ENCODE assay signal across 25 cellular contexts in the genomic region with DNA sequence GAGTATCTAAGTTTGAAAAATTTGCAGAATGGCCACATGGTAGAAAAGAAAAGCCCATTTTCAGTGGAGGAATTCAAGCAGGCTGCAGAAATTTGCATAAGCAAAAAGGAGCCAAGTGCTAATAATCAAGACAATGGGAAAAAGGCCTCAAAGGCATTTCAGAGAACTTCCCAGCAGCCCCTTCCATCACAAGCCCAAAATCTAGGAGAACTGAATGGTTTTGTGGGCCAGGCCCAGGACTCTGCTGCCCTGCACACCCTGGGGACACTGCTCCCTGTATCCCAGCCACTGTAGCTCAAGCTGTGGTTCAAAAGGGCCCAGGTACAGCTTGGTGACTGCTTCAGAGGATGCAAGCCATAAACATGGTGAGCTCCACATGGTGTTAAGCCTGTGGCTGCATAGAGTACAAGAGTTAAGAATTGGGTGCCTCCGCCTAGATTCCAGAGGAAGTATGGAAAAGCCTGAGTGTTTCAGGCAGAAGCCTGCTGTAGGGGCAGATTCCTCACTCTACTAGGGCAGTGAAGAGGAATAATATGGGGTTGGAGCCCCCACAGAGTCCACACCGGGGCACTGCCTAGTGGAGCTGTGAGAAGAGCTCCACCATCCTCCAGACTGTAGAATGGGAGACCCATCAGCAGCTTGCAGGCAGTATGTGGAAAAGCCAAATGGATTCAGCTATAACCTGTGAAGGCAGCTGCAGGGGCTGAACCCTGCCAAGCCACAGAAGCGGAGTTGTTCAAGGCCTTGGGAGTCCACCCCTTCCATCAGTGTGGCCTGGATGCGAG.
"Had no signal": no experiment of that assay in that cellular context is flagged by ENCODE, and none has a peak within 500 bp of the region (broad histone marks: within the 10 kb centered on the region; RNA-seq: fewer than 3 reads in every experiment).

No MANE protein-coding gene starts in this region.

- H3K27ac Mint-ChIP-seq: activated naive CD8-positive, alpha-beta T cell; natural killer cell treated with Interleukin-12 subunit alpha and Interleukin-12 subunit beta and Interleukin-15 and Interleukin-18, amount 100 ng/mL, for 72 hours; stimulated activated effector memory CD8-positive, alpha-beta T cell treated with anti-CD3 and anti-CD28 coated beads, Interleukin-12 subunit alpha, Interleukin-12 subunit beta, amount 100 ng/mL, for 72 hours; stimulated activated naive CD8-positive, alpha-beta T cell treated with anti-CD3 and anti-CD28 coated beads, Interleukin-15, Interleukin-2, amounts not matched to agents 100 ng/mL and 50 ng/mL, for 24 hours; type B pancreatic cell had no signal

- H3K9me3 Mint-ChIP-seq: type B pancreatic cell had no signal

- H3K4me1 ChIP-seq: left ventricle myocardium inferior, right lobe of liver, uterus had no signal

- DNase-seq: activated CD4-positive, alpha-beta T cell treated with anti-CD3 and anti-CD28 coated beads for 48 hours; activated CD4-positive, alpha-beta T cell treated with anti-CD3 and anti-CD28 coated beads, Interleukin-2, amount 50 U/mL, for 48 hours; activated CD8-positive, alpha-beta memory T cell treated with anti-CD3 and anti-CD28 coated beads for 24 hours; activated effector memory CD4-positive, alpha-beta T cell treated with Interleukin-2 at 50 U/mL for 16 hours; activated naive CD4-positive, alpha-beta T cell treated with Interleukin-2 at 50 U/mL for 16 hours; anterior cingulate cortex; dorsolateral prefrontal cortex; effector memory CD4-positive, alpha-beta T cell; glutamatergic neuron; left ventricle myocardium inferior; mucosa of descending colon; right lobe of liver; stimulated activated CD4-positive, alpha-beta T cell treated with anti-CD3 and anti-CD28 coated beads, Interleukin-12 subunit alpha, Interleukin-12 subunit beta, amount 100 ng/mL, for 4 hours; stimulated activated CD4-positive, alpha-beta T cell treated with anti-CD3 and anti-CD28 coated beads, Interleukin-4, amount 100 ng/mL, for 24 hours; uterus had no signal

- ATAC-seq: activated CD4-positive, CD25-positive, alpha-beta regulatory T cell treated with anti-CD3 and anti-CD28 coated beads, Interleukin-2, amount 50 U/mL, for 24 hours; mucosa of descending colon; natural killer cell treated with Interleukin-12 subunit alpha and Interleukin-12 subunit beta and Interleukin-15 and Interleukin-18, amount 100 ng/mL, for 72 hours; right lobe of liver; stimulated activated effector memory CD8-positive, alpha-beta T cell treated with anti-CD3 and anti-CD28 coated beads, Interleukin-12 subunit alpha, Interleukin-12 subunit beta, amount 100 ng/mL, for 72 hours had no signal

- H3K27me3 ChIP-seq: dorsolateral prefrontal cortex, right lobe of liver, uterus had no signal

- H3K36me3 Mint-ChIP-seq: activated naive CD8-positive, alpha-beta T cell; natural killer cell treated with Interleukin-12 subunit alpha and Interleukin-12 subunit beta and Interleukin-15 and Interleukin-18, amount 100 ng/mL, for 72 hours; stimulated activated effector memory CD8-positive, alpha-beta T cell treated with anti-CD3 and anti-CD28 coated beads, Interleukin-12 subunit alpha, Interleukin-12 subunit beta, amount 100 ng/mL, for 72 hours; type B pancreatic cell had no signal

- H3K4me3 Mint-ChIP-seq: activated naive CD8-positive, alpha-beta T cell; natural killer cell treated with Interleukin-12 subunit alpha and Interleukin-12 subunit beta and Interleukin-15 and Interleukin-18, amount 100 ng/mL, for 72 hours; stimulated activated effector memory CD8-positive, alpha-beta T cell treated with anti-CD3 and anti-CD28 coated beads, Interleukin-12 subunit alpha, Interleukin-12 subunit beta, amount 100 ng/mL, for 72 hours; stimulated activated naive CD8-positive, alpha-beta T cell treated with anti-CD3 and anti-CD28 coated beads, Interleukin-15, Interleukin-2, amounts not matched to agents 100 ng/mL and 50 ng/mL, for 24 hours; type B pancreatic cell had no signal

- H3K4me1 Mint-ChIP-seq: stimulated activated effector memory CD8-positive, alpha-beta T cell treated with anti-CD3 and anti-CD28 coated beads, Interleukin-12 subunit alpha, Interleukin-12 subunit beta, amount 100 ng/mL, for 72 hours had no signal

- H3K27me3 Mint-ChIP-seq: activated naive CD8-positive, alpha-beta T cell; natural killer cell treated with Interleukin-12 subunit alpha and Interleukin-12 subunit beta and Interleukin-15 and Interleukin-18, amount 100 ng/mL, for 72 hours; stimulated activated naive CD8-positive, alpha-beta T cell treated with anti-CD3 and anti-CD28 coated beads, Interleukin-15, Interleukin-2, amounts not matched to agents 100 ng/mL and 50 ng/mL, for 24 hours had no signal

- H3K36me3 ChIP-seq: left ventricle myocardium inferior, right lobe of liver, thoracic aorta, uterus had no signal

- H3K27ac ChIP-seq: dorsolateral prefrontal cortex, left ventricle myocardium inferior, right lobe of liver, skin epidermis, thoracic aorta, uterus, VCaP had no signal

- H3K9me3 ChIP-seq: right lobe of liver, thoracic aorta, uterus had no signal

- H3K4me3 ChIP-seq: dorsolateral prefrontal cortex, left ventricle myocardium inferior, lung, mucosa of descending colon, right lobe of liver, skin epidermis, thoracic aorta, uterus had no signal
